Comparison of ENCODE assay signal across 8 cellular contexts in genomic region chr6:42727084-42727601, GRCh38. TPM values are rescaled to one million over a fixed set of nuclear protein-coding genes. Genes with fewer than 3 reads are reported as not detected.
DNase-seq lines count a peak whose midpoint lies in the region; ATAC-seq and TF ChIP-seq lines count a peak whose summit lies in the region.

No MANE protein-coding gene starts in this region.

- H3K9me3 Mint-ChIP-seq in naive B cell, result no peaks in the 10 kb centered on the region

- H3K4me1 ChIP-seq in OCI-LY7 (ENCODE audit: insufficient read depth, low read length, poor library complexity, severe bottlenecking), result peaks cover 16% of the 10 kb centered on the region

- intact Hi-C loops in OCI-LY7 (cut with micrococcal nuclease; ENCODE audit: unreplicated experiment) (loop anchor here (5.0 kb wide), 2 partner anchors 160 to 170 kb away; no protein-coding TSS in a partner anchor), dorsolateral prefrontal cortex (cut with DNase I) (loop anchor here (2.0 to 10.0 kb wide), 4 partner anchors 18 to 150 kb away; partner anchors contain the start of genes BICRAL (in 1 of the 2) and RPL7L1 (in 1 of the 2))

- H3K36me3 ChIP-seq in OCI-LY7 (ENCODE audit: insufficient read depth, low read length), result no peaks in the 10 kb centered on the region

- peak; percentile 41 for DNase-seq in EL
- no peak for DNase-seq in OCI-LY7 (ENCODE audit: low spot score)
- DNase-seq in dorsolateral prefrontal cortex, result peak in 9 of 10 donors; percentile 32 to 66 (median 52)
- peak; percentile 9 for DNase-seq in naive B cell
- DNase-seq in NOMO-1 (lab: John Stamatoyannopoulos, UW; ENCODE audit: unreplicated experiment in 2 of 2), result no peak

- no peaks in the 10 kb centered on the region for H3K79me2 ChIP-seq in OCI-LY7 (ENCODE audit: insufficient read depth, low read depth, low read length)

- no TSS peak for BruUV-seq in OCI-LY7 (replicated peaks; lab: Mats Ljungman, UMichigan)

- no peaks in the 10 kb centered on the region for H4K20me1 ChIP-seq in OCI-LY7 (ENCODE audit: insufficient read depth, low read length)

- peak overlapping the region; percentile 60 for H3K4me2 ChIP-seq in OCI-LY7 (ENCODE audit: low read length)

- H3K27ac Mint-ChIP-seq in naive B cell, result peak overlapping the region; percentile 60 to 99 (median 85)

- H3K36me3 Mint-ChIP-seq in naive B cell, result no peaks in the 10 kb centered on the region

- H3K4me1 Mint-ChIP-seq in naive B cell, result peaks cover 11 to 24% (median 22%) of the 10 kb centered on the region in 3 donors

- no peaks in the 10 kb centered on the region for H3K9me2 ChIP-seq in OCI-LY7 (ENCODE audit: insufficient read depth, low read length)

- no peaks in the 10 kb centered on the region for H3K9me3 ChIP-seq in OCI-LY7 (ENCODE audit: low read length)

- H3K4me3 ChIP-seq in OCI-LY7 (ENCODE audit: low read depth, low read length, poor library complexity, severe bottlenecking) (no peak overlapping the region), dorsolateral prefrontal cortex (peak overlapping the region; percentile 39 to 76 (median 62))

- CTCF ChIA-PET in OCI-LY7 (lab: Charles Lee; ENCODE audit: unreplicated experiment), result interaction anchor here (1.7 kb wide), 1 partner anchor 15 kb away, joined by 6 read pairs; no protein-coding TSS in a partner anchor

- no peak for ATAC-seq in naive B cell (ENCODE audit: low read depth in 2 of 2)
- ATAC-seq in HG03354 (IDR thresholded peaks at IDR 0.05; ENCODE audit: poor library complexity, severe bottlenecking, unreplicated experiment), result no peak
- no peak for ATAC-seq in GM18861 (IDR thresholded peaks at IDR 0.05; ENCODE audit: unreplicated experiment)
- ATAC-seq in GM21619 (IDR thresholded peaks at IDR 0.05; ENCODE audit: unreplicated experiment), result no peak

- H3K27ac ChIP-seq in OCI-LY7 (ENCODE audit: low read depth, low read length, poor library complexity, severe bottlenecking) (peak overlapping the region; percentile 36), dorsolateral prefrontal cortex (peak overlapping the region in 54 of 59 donors; percentile 12 to 91 (median 70))

- H3K27me3 ChIP-seq in dorsolateral prefrontal cortex, result no peaks in the 10 kb centered on the region

- TF ChIP-seq CTCF in OCI-LY7 (conservative IDR thresholded peaks at IDR 0.05; ENCODE audit: low read length) (no peak), dorsolateral prefrontal cortex (IDR thresholded peaks at IDR 0.05 in 54 of 56, conservative IDR thresholded peaks at IDR 0.05 in 2 of 56; ENCODE audit: low read depth in 1 of 56, partially characterized antibody in 56 of 56) (no peak)

- H3K4me3 Mint-ChIP-seq in naive B cell, result peak overlapping the region; percentile 84 to 96 (median 94)

- peak overlapping the region; percentile 97 for H2AFZ ChIP-seq in OCI-LY7 (ENCODE audit: low read length)

- no peaks in the 10 kb centered on the region for H3K27me3 Mint-ChIP-seq in naive B cell

- POLR2A ChIA-PET in OCI-LY7 (lab: Charles Lee), result interaction anchor here (1.5 to 1.9 kb wide), 2 partner anchors 9 to 64 kb away, joined by 6 read pairs; no protein-coding TSS in a partner anchor

RNA-seq across cellular contexts. Expression of gene PRPH2, which starts 4.7 kb away (rescaled TPM):
- total RNA-seq in OCI-LY7 (2014; rRNA removed; shearing (Covaris generic)), result not detected in 2 replicates
- total RNA-seq in OCI-LY7 (2022) (not detected in 2 replicates), dorsolateral prefrontal cortex (10 to 100 TPM in 3 of 120 experiments, 1 to 10 TPM in 117; 1.0 to 12.1 (median 4.6) TPM)
- polyA plus RNA-seq in naive B cell (ENCODE audit: low read depth in 6 of 6), result under 1 TPM in 4 of 6 donors, not detected in 2; 0.13 to 0.36 (median 0.23) TPM

RNA-seq across cellular contexts. Expression of gene TBCC, which starts 18.8 kb away (rescaled TPM):
- total RNA-seq in OCI-LY7 (2014; rRNA removed; shearing (Covaris generic)), result 118 and 136 TPM in 2 replicates
- total RNA-seq in OCI-LY7 (2022) (69.2 and 78.0 TPM in 2 replicates), dorsolateral prefrontal cortex (10 to 100 TPM; 12.9 to 35.3 (median 26.6) TPM)
- 100 to 1,000 TPM in 1 of 6 donors, 10 to 100 TPM in 5; 60.5 to 104 (median 71.8) TPM for polyA plus RNA-seq in naive B cell (ENCODE audit: low read depth in 6 of 6)

RNA-seq across cellular contexts. Expression of gene BICRAL, which starts 54.7 kb away (rescaled TPM):
- total RNA-seq in OCI-LY7 (2014; rRNA removed; shearing (Covaris generic)), result 8.0 and 10.3 TPM in 2 replicates
- total RNA-seq in OCI-LY7 (2022), result 25.7 and 27.8 TPM in 2 replicates
- total RNA-seq in dorsolateral prefrontal cortex, result 10 to 100 TPM; 23.2 to 39.9 (median 31.0) TPM
- polyA plus RNA-seq in naive B cell (ENCODE audit: low read depth in 6 of 6), result 1 to 10 TPM; 1.8 to 4.9 (median 4.1) TPM

Comparison
In these comparisons a context has a peak if more than half of its experiments do, and no peak if none do; other contexts are left out.
1. DNase-seq: peak in EL (single experiment), dorsolateral prefrontal cortex (9 of 10) and naive B cell (single experiment); none in OCI-LY7 (single experiment) and NOMO-1 (0 of 2).